In the genomic region with DNA sequence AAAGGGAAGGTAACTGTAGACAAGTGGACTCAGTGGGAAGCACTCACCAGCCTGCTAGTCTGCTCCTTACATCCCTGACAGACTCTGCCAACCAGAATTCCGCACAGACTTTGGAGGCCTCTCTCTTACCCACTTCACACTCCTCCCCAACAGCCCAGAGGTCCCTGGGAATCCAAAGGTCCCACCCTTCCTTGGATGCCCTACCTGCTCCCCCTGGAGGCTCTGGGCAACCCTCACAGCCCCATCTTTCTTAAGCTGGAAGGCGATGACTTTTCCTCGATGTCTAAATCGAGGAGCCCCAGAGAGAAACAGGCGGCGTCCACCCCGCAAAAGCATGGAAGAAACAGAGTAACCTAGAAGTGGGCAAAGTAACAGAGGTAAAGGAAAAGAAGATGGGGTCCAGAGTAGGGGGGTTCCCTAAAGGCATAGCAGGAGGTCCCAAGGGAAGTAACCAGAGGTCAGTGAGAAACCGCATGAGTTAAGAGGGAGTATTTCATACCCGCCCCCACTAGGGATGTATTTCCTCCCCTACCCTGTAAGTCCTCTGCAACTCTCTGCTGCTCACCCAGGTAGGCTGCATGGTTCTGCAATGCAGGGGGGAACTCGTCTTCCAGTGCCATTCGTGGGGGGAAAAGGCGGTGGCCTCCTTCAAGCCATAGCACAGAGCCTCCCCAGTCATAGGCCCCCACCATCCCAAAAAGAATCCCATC, we compare ENCODE assay signal across 1 cellular context.
TF ChIP-seq lines count a peak whose summit lies in the region.

No MANE protein-coding gene starts in this region.

TF ChIP-seq in SK-N-SH, 30 proteins besides CTCF, POLR2A, EP300 and RAD21 (continued from another document):
- TF ChIP-seq, protein P1, sequence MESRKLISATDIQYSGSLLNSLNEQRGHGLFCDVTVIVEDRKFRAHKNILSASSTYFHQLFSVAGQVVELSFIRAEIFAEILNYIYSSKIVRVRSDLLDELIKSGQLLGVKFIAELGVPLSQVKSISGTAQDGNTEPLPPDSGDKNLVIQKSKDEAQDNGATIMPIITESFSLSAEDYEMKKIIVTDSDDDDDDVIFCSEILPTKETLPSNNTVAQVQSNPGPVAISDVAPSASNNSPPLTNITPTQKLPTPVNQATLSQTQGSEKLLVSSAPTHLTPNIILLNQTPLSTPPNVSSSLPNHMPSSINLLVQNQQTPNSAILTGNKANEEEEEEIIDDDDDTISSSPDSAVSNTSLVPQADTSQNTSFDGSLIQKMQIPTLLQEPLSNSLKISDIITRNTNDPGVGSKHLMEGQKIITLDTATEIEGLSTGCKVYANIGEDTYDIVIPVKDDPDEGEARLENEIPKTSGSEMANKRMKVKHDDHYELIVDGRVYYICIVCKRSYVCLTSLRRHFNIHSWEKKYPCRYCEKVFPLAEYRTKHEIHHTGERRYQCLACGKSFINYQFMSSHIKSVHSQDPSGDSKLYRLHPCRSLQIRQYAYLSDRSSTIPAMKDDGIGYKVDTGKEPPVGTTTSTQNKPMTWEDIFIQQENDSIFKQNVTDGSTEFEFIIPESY (IDR thresholded peaks at IDR 0.05; ENCODE audit: borderline replicate concordance, low read depth): no peak
- TF ChIP-seq, protein P2, sequence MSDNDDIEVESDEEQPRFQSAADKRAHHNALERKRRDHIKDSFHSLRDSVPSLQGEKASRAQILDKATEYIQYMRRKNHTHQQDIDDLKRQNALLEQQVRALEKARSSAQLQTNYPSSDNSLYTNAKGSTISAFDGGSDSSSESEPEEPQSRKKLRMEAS (IDR thresholded peaks at IDR 0.05; ENCODE audit: low read depth): no peak
- TF ChIP-seq FOXM1 (IDR thresholded peaks at IDR 0.05; ENCODE audit: low read depth) (no peak), SMC3 (IDR thresholded peaks at IDR 0.05; ENCODE audit: low read depth, low read length) (no peak), GATA2 (CRISPR knock-in tag; IDR thresholded peaks at IDR 0.05) (no peak), SIN3A (IDR thresholded peaks at IDR 0.05; ENCODE audit: borderline replicate concordance, low read depth, low read length) (no peak)
- TF ChIP-seq, protein P3, sequence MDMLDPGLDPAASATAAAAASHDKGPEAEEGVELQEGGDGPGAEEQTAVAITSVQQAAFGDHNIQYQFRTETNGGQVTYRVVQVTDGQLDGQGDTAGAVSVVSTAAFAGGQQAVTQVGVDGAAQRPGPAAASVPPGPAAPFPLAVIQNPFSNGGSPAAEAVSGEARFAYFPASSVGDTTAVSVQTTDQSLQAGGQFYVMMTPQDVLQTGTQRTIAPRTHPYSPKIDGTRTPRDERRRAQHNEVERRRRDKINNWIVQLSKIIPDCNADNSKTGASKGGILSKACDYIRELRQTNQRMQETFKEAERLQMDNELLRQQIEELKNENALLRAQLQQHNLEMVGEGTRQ (IDR thresholded peaks at IDR 0.05; ENCODE audit: borderline replicate concordance, low read depth, low read length): no peak
- TF ChIP-seq, protein P4, sequence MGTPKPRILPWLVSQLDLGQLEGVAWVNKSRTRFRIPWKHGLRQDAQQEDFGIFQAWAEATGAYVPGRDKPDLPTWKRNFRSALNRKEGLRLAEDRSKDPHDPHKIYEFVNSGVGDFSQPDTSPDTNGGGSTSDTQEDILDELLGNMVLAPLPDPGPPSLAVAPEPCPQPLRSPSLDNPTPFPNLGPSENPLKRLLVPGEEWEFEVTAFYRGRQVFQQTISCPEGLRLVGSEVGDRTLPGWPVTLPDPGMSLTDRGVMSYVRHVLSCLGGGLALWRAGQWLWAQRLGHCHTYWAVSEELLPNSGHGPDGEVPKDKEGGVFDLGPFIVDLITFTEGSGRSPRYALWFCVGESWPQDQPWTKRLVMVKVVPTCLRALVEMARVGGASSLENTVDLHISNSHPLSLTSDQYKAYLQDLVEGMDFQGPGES (IDR thresholded peaks at IDR 0.05; ENCODE audit: low read depth, low read length): no peak
